26 cellular contexts compared by ENCODE assay signal in genomic region chr21:23725576-23725975, GRCh38.
DNase-seq lines count a peak whose midpoint lies in the region; ATAC-seq, FAIRE-seq and TF ChIP-seq lines count a peak whose summit lies in the region.
"Had no signal": no experiment of that assay in that cellular context is flagged by ENCODE, and none has a peak within 500 bp of the region (broad histone marks: within the 10 kb centered on the region; RNA-seq: fewer than 3 reads in every experiment).

No MANE protein-coding gene starts in this region.

- no peaks in the 10 kb centered on the region for H3K36me3 Mint-ChIP-seq in stimulated activated naive B cell treated with anti-CD40 and anti-IgM and Interleukin-4, amounts not matched to agents 10 μg/mL and 1 μg/mL and 100 μg/mL, for 72 hours
- H3K36me3 Mint-ChIP-seq: activated naive CD4-positive, alpha-beta T cell treated with anti-CD3 and anti-CD28 coated beads, Interleukin-2, amount 50 U/mL, for 72 hours; IgD-negative memory B cell; memory B cell; natural killer cell had no signal

- DNase-seq in NCI-H82 (lab: John Stamatoyannopoulos, UW) (peak; percentile 59), NCI-H82 treated with DMSO at 0.1 percent for 48 hours (lab: John Stamatoyannopoulos, UW; ENCODE audit: unreplicated experiment) (no peak), HTR-8/SVneo (ENCODE audit: insufficient read length, low spot score) (peak; percentile 5), activated gamma-delta T cell (lab: John Stamatoyannopoulos, UW) (no peak)
- no peak for DNase-seq in stimulated activated naive B cell treated with anti-CD40 and anti-IgM and Interleukin-4, amounts not matched to agents 10 μg/mL and 1 μg/mL and 100 μg/mL, for 72 hours
- DNase-seq in stimulated activated CD4-positive, alpha-beta T cell treated with anti-CD3 and anti-CD28 coated beads, Interleukin-2, amount 100 ng/mL, for 24 hours: no peak
- DNase-seq: activated CD8-positive, alpha-beta memory T cell treated with anti-CD3 and anti-CD28 coated beads for 24 hours; activated T-cell treated with anti-CD3 and anti-CD28 coated beads, Interleukin-2, amount 50 U/mL, for 72 hours; cerebellar nuclear complex; effector CD4-positive, alpha-beta T cell; gastrocnemius medialis; natural killer cell; NCI-H1105; SIG-M5; stimulated activated naive CD4-positive, alpha-beta T cell had no signal

- H3K9ac ChIP-seq in OCI-LY1 (ENCODE audit: low read length): no peak overlapping the region
- H3K9ac ChIP-seq: parathyroid adenoma had no signal

- H3K9me3 ChIP-seq in OCI-LY1 (ENCODE audit: low read length): no peaks in the 10 kb centered on the region
- H3K9me3 ChIP-seq: gastrocnemius medialis had no signal

- no peaks in the 10 kb centered on the region for H3K9me2 ChIP-seq in OCI-LY1 (ENCODE audit: low read depth, low read length)

- H3K27me3 ChIP-seq in OCI-LY1 (ENCODE audit: insufficient read depth, low read length): no peaks in the 10 kb centered on the region
- H3K27me3 ChIP-seq: gastrocnemius medialis had no signal

- no peaks in the 10 kb centered on the region for H4K20me1 ChIP-seq in OCI-LY1 (ENCODE audit: insufficient read depth, low read length)

- no peak overlapping the region for H3K4me3 Mint-ChIP-seq in stimulated activated naive B cell treated with anti-CD40 and anti-IgM and Interleukin-4, amounts not matched to agents 10 μg/mL and 1 μg/mL and 100 μg/mL, for 72 hours
- H3K4me3 Mint-ChIP-seq: activated T-cell treated with anti-CD3 and anti-CD28 coated beads, Interleukin-2, amount 50 U/mL, for 72 hours; IgD-negative memory B cell; memory B cell; natural killer cell; T-helper 2 cell treated with Interferon-gamma antibody and Interleukin-4, amounts not matched to agents 5 μg/mL and 100 μg/mL, for 36 hours had no signal

- no peaks in the 10 kb centered on the region for H3F3A ChIP-seq in OCI-LY1 (ENCODE audit: insufficient read depth, low read length)

- no peaks in the 10 kb centered on the region for H3K9me3 Mint-ChIP-seq in stimulated activated naive B cell treated with anti-CD40 and anti-IgM and Interleukin-4, amounts not matched to agents 10 μg/mL and 1 μg/mL and 100 μg/mL, for 72 hours
- H3K9me3 Mint-ChIP-seq: activated T-cell treated with anti-CD3 and anti-CD28 coated beads, Interleukin-2, amount 50 U/mL, for 72 hours; IgD-negative memory B cell; memory B cell; T-helper 2 cell treated with Interferon-gamma antibody and Interleukin-4, amounts not matched to agents 5 μg/mL and 100 μg/mL, for 36 hours had no signal

- H3K79me2 ChIP-seq in OCI-LY1 (ENCODE audit: insufficient read depth, low read length): no peaks in the 10 kb centered on the region
- H3K79me2 ChIP-seq: parathyroid adenoma had no signal

- no peak overlapping the region for H3K4me2 ChIP-seq in OCI-LY1 (ENCODE audit: low read length)

- FAIRE-seq in HTR-8/SVneo (lab: Jason Lieb, UNC): no peak
- FAIRE-seq: astrocyte, H54 had no signal

- H3K27ac ChIP-seq in OCI-LY1 (ENCODE audit: low read depth, low read length, poor library complexity, severe bottlenecking): no peak overlapping the region
- H3K27ac ChIP-seq: gastrocnemius medialis, parathyroid adenoma had no signal

- peak; percentile 42 for ATAC-seq in stimulated activated naive B cell treated with anti-CD40 and anti-IgM and Interleukin-4, amounts not matched to agents 10 μg/mL and 1 μg/mL and 100 μg/mL, for 72 hours (replicated peaks)
- ATAC-seq in GM18517 (IDR thresholded peaks at IDR 0.05; ENCODE audit: unreplicated experiment): no peak
- ATAC-seq: activated CD4-positive, CD25-positive, alpha-beta regulatory T cell treated with anti-CD3 and anti-CD28 coated beads, Interleukin-2, amount 50 U/mL, for 24 hours; activated naive CD4-positive, alpha-beta T cell treated with anti-CD3 and anti-CD28 coated beads, Interleukin-2, amount 50 U/mL, for 72 hours; activated T-cell treated with anti-CD3 and anti-CD28 coated beads, Interleukin-2, amount 50 U/mL, for 72 hours; esophagus mucosa; gastrocnemius medialis; natural killer cell had no signal

- H3K27me3 Mint-ChIP-seq in stimulated activated naive B cell treated with anti-CD40 and anti-IgM and Interleukin-4, amounts not matched to agents 10 μg/mL and 1 μg/mL and 100 μg/mL, for 72 hours: no peaks in the 10 kb centered on the region
- H3K27me3 Mint-ChIP-seq: IgD-negative memory B cell, memory B cell had no signal

- H2AFZ ChIP-seq in OCI-LY1 (ENCODE audit: low read length): no peak overlapping the region
- H2AFZ ChIP-seq: parathyroid adenoma had no signal

- H3K27ac Mint-ChIP-seq in stimulated activated naive B cell treated with anti-CD40 and anti-IgM and Interleukin-4, amounts not matched to agents 10 μg/mL and 1 μg/mL and 100 μg/mL, for 72 hours: no peak overlapping the region
- H3K27ac Mint-ChIP-seq: activated naive CD4-positive, alpha-beta T cell treated with anti-CD3 and anti-CD28 coated beads, Interleukin-2, amount 50 U/mL, for 72 hours; activated T-cell treated with anti-CD3 and anti-CD28 coated beads, Interleukin-2, amount 50 U/mL, for 72 hours; IgD-negative memory B cell; memory B cell; natural killer cell; T-helper 2 cell treated with Interferon-gamma antibody and Interleukin-4, amounts not matched to agents 5 μg/mL and 100 μg/mL, for 36 hours had no signal

- no peaks in the 10 kb centered on the region for H3K36me3 ChIP-seq in OCI-LY1 (ENCODE audit: insufficient read depth, low read length)
- H3K36me3 ChIP-seq: gastrocnemius medialis had no signal

- peak; percentile 44 for TF ChIP-seq CTCF in OCI-LY1 (IDR thresholded peaks at IDR 0.05; ENCODE audit: low read length)

- no peaks in the 10 kb centered on the region for H3K4me1 Mint-ChIP-seq in stimulated activated naive B cell treated with anti-CD40 and anti-IgM and Interleukin-4, amounts not matched to agents 10 μg/mL and 1 μg/mL and 100 μg/mL, for 72 hours
- H3K4me1 Mint-ChIP-seq: IgD-negative memory B cell, memory B cell, natural killer cell had no signal

- H3K4me3 ChIP-seq in OCI-LY1 (ENCODE audit: low read depth, low read length, poor library complexity, severe bottlenecking): no peak overlapping the region
- H3K4me3 ChIP-seq: gastrocnemius medialis had no signal

- no peaks in the 10 kb centered on the region for H3K4me1 ChIP-seq in OCI-LY1 (ENCODE audit: insufficient read depth, low read length, severe bottlenecking)
- H3K4me1 ChIP-seq: gastrocnemius medialis, parathyroid adenoma had no signal

Comparison
In these comparisons a context has a peak if more than half of its experiments do, and no peak if none do; other contexts are left out.
1. DNase-seq: peak in NCI-H82 (single experiment) and HTR-8/SVneo (single experiment); none in NCI-H82 treated with DMSO at 0.1 percent for 48 hours (single experiment), stimulated activated naive B cell treated with anti-CD40 and anti-IgM and Interleukin-4, amounts not matched to agents 10 μg/mL and 1 μg/mL and 100 μg/mL, for 72 hours (single experiment), stimulated activated CD4-positive, alpha-beta T cell treated with anti-CD3 and anti-CD28 coated beads, Interleukin-2, amount 100 ng/mL, for 24 hours (0 of 2) and activated gamma-delta T cell (single experiment).